14 cellular contexts compared by ENCODE assay signal in the genomic region with DNA sequence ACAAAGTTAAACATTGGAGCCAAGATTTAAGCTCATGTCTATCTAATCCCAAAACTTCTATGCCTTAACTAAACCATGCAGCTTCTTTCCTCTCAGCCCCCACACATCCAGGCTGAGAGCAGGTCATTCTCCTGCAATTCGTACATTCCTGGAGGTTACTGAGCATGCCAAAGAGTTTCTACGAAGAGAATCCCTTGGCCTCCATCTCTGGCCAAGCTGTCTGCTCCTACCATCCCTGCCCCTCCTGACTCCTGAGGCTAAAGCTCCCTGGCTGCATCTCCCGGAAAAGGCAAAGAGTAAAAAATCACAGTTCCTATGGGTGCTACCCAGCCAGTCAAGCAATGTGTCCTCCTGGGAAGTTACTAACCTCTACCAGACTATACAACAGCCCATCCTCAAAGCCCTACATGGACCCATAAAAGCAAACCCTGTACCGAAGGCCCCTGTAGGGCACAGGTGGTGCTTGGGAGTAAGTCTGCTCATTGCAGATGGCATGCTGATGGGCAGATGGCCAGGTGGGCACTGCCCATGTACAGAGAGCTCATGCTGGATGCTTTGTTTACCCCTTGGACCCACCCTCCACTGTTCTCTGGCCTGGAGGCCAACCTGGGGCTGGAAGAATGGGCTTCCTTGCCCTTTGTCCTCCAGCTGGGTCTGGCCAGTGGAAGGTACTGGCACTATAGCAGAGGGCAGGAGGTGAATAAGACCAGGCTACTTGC.
A peak's percentile ranks its signal among the peaks of the same experiment; 100 is the strongest.
DNase-seq lines count a peak whose midpoint lies in the region; ATAC-seq and TF ChIP-seq lines count a peak whose summit lies in the region.
"Had no signal": no experiment of that assay in that cellular context is flagged by ENCODE, and none has a peak within 500 bp of the region (broad histone marks: within the 10 kb centered on the region; RNA-seq: fewer than 3 reads in every experiment).

No MANE protein-coding gene starts in this region.

- H3K36me3 Mint-ChIP-seq in activated CD4-positive, alpha-beta memory T cell treated with anti-CD3 and anti-CD28 coated beads for 36 hours, result no peaks in the 10 kb centered on the region
- H3K36me3 Mint-ChIP-seq: brain; stimulated activated memory B cell treated with anti-CD40 and anti-IgM and Interleukin-4, amounts not matched to agents 10 μg/mL and 1 μg/mL and 100 μg/mL, for 72 hours had no signal

- TF ChIP-seq CTCF in fibroblast of villous mesenchyme (IDR thresholded peaks at IDR 0.05; ENCODE audit: insufficient read depth, low read depth, low read length), result no peak

- no peak overlapping the region for H3K27ac Mint-ChIP-seq in activated CD4-positive, alpha-beta memory T cell treated with anti-CD3 and anti-CD28 coated beads for 36 hours
- H3K27ac Mint-ChIP-seq: activated CD4-positive, alpha-beta T cell treated with anti-CD3 and anti-CD28 coated beads for 36 hours; CD4-positive, alpha-beta T cell; stimulated activated memory B cell treated with anti-CD40 and anti-IgM and Interleukin-4, amounts not matched to agents 10 μg/mL and 1 μg/mL and 100 μg/mL, for 72 hours had no signal

- peaks cover 2% of the 10 kb centered on the region for H3K27me3 Mint-ChIP-seq in activated CD4-positive, alpha-beta memory T cell treated with anti-CD3 and anti-CD28 coated beads for 36 hours
- H3K27me3 Mint-ChIP-seq: activated CD4-positive, alpha-beta T cell treated with anti-CD3 and anti-CD28 coated beads for 36 hours; brain; CD4-positive, alpha-beta T cell had no signal

- H3K4me3 ChIP-seq in fibroblast of villous mesenchyme (ENCODE audit: low read depth, low read length), result no peak overlapping the region
- no peak overlapping the region for H3K4me3 ChIP-seq in skeletal muscle cell (ENCODE audit: low read depth, low read length)

- POLR2A ChIA-PET in activated CD4-positive, alpha-beta memory T cell treated with anti-CD3 and anti-CD28 coated beads for 36 hours (lab: Charles Lee), result no interaction called here

- no peak overlapping the region for H3K4me3 Mint-ChIP-seq in activated CD4-positive, alpha-beta memory T cell treated with anti-CD3 and anti-CD28 coated beads for 36 hours
- H3K4me3 Mint-ChIP-seq: activated CD4-positive, alpha-beta T cell treated with anti-CD3 and anti-CD28 coated beads for 36 hours; brain; CD4-positive, alpha-beta T cell; stimulated activated memory B cell treated with anti-CD40 and anti-IgM and Interleukin-4, amounts not matched to agents 10 μg/mL and 1 μg/mL and 100 μg/mL, for 72 hours had no signal

- CTCF ChIA-PET in activated CD4-positive, alpha-beta memory T cell treated with anti-CD3 and anti-CD28 coated beads for 36 hours (lab: Charles Lee), result no interaction called here

- H3K4me1 Mint-ChIP-seq in activated CD4-positive, alpha-beta memory T cell treated with anti-CD3 and anti-CD28 coated beads for 36 hours (ENCODE audit: low read depth), result no peaks in the 10 kb centered on the region
- H3K4me1 Mint-ChIP-seq: activated CD4-positive, alpha-beta T cell treated with anti-CD3 and anti-CD28 coated beads for 36 hours; stimulated activated memory B cell treated with anti-CD40 and anti-IgM and Interleukin-4, amounts not matched to agents 10 μg/mL and 1 μg/mL and 100 μg/mL, for 72 hours had no signal

- intact Hi-C loops in activated CD4-positive, alpha-beta memory T cell treated with anti-CD3 and anti-CD28 coated beads for 36 hours (cut with micrococcal nuclease), result no loop called here

- no peak for ATAC-seq in HG02588 (IDR thresholded peaks at IDR 0.05; ENCODE audit: unreplicated experiment)
- ATAC-seq: activated CD4-positive, alpha-beta T cell treated with anti-CD3 and anti-CD28 coated beads for 36 hours; stimulated activated memory B cell treated with anti-CD40 and anti-IgM and Interleukin-4, amounts not matched to agents 10 μg/mL and 1 μg/mL and 100 μg/mL, for 72 hours had no signal

- peak; percentile 35 for DNase-seq in HCEC 1CT
- peak; percentile 42 for DNase-seq in RPMI7951 (ENCODE audit: low read depth)
- DNase-seq in fibroblast of villous mesenchyme (ENCODE audit: low read depth), result peak; percentile 19
- DNase-seq in skeletal muscle cell (ENCODE audit: low read depth), result peak; percentile 57
- no peak for DNase-seq in mesenteric fat pad (ENCODE audit: low spot score)
- no peak for DNase-seq in activated CD4-positive, alpha-beta memory T cell treated with anti-CD3 and anti-CD28 coated beads for 36 hours
- DNase-seq: activated CD4-positive, alpha-beta T cell treated with anti-CD3 and anti-CD28 coated beads for 36 hours; activated T-cell treated with anti-CD3 and anti-CD28 coated beads, Interleukin-2, amount 50 U/mL, for 48 hours; CD4-positive, alpha-beta T cell; mesendoderm; stimulated activated CD4-positive, alpha-beta T cell treated with anti-CD3 and anti-CD28 coated beads, Interleukin-4, amount 100 ng/mL, for 1 hour had no signal

- H3K9me3 Mint-ChIP-seq in activated CD4-positive, alpha-beta memory T cell treated with anti-CD3 and anti-CD28 coated beads for 36 hours, result no peaks in the 10 kb centered on the region
- H3K9me3 Mint-ChIP-seq: CD4-positive, alpha-beta T cell had no signal

Comparison
In these comparisons a context has a peak if more than half of its experiments do, and no peak if none do; other contexts are left out.
1. DNase-seq: peak in HCEC 1CT (single experiment), RPMI7951 (single experiment), fibroblast of villous mesenchyme (single experiment) and skeletal muscle cell (single experiment); none in mesenteric fat pad (single experiment) and activated CD4-positive, alpha-beta memory T cell treated with anti-CD3 and anti-CD28 coated beads for 36 hours (single experiment).